Comparison of ENCODE assay signal across 8 cellular contexts in genomic region chr21:33587792-33588484, GRCh38. TPM values are rescaled to one million over a fixed set of nuclear protein-coding genes. Genes with fewer than 3 reads are reported as not detected.
DNase-seq lines count a peak whose midpoint lies in the region; ATAC-seq and TF ChIP-seq lines count a peak whose summit lies in the region.

No MANE protein-coding gene starts in this region.

- TF ChIP-seq RAD21 in liver (IDR thresholded peaks at IDR 0.05), result no peak

- H3K27ac Mint-ChIP-seq in dendritic cell treated with granulocyte-macrophage colony-stimulating factor and Interleukin-4, amounts not matched to agents 40 ng/mL and 50 ng/mL, for 4 days, result peak overlapping the region; percentile 87
- peak overlapping the region; percentile 89 for H3K27ac Mint-ChIP-seq in stimulated activated naive B cell treated with anti-CD40 and anti-IgM and Interleukin-4, amounts not matched to agents 10 μg/mL and 1 μg/mL and 100 μg/mL, for 72 hours

- H3K4me3 ChIP-seq in liver (ENCODE audit: low read depth in 1 of 3, low read length in 3 of 3), result peak overlapping the region; percentile 45 to 88 (median 84)

- CTCF ChIA-PET in RWPE1 (lab: Yijun Ruan, JAX), result interaction anchor here (0.7 to 2.4 kb wide), 3 partner anchors 9 to 18 kb away, joined by 3 to 15 read pairs (median 3); no protein-coding TSS in a partner anchor

- peak overlapping the region; percentile 89 for H3K4me3 Mint-ChIP-seq in dendritic cell treated with granulocyte-macrophage colony-stimulating factor and Interleukin-4, amounts not matched to agents 40 ng/mL and 50 ng/mL, for 4 days
- peak overlapping the region; percentile 95 to 99 for H3K4me3 Mint-ChIP-seq in stimulated activated naive B cell treated with anti-CD40 and anti-IgM and Interleukin-4, amounts not matched to agents 10 μg/mL and 1 μg/mL and 100 μg/mL, for 72 hours

- H3K9ac ChIP-seq in liver (ENCODE audit: low read depth in 1 of 2, low read length in 2 of 2), result peak overlapping the region; percentile 39 to 48

- TF ChIP-seq CTCF in RWPE1 (conservative IDR thresholded peaks at IDR 0.05; ENCODE audit: low read depth) (no peak), liver (IDR thresholded peaks at IDR 0.05; ENCODE audit: low read depth, low read length, missing input control) (no peak)

- peaks cover 4 to 17% (median 10%) of the 10 kb centered on the region in 4 donors for H3K4me1 ChIP-seq in liver (ENCODE audit: control insufficient read depth in 4 of 4, insufficient read depth in 4 of 4, low read length in 3 of 4)

- 1% methylated on average over 57 of the region's 57 CpGs for WGBS in liver

- peaks cover 10% of the 10 kb centered on the region for H3K4me1 Mint-ChIP-seq in dendritic cell treated with granulocyte-macrophage colony-stimulating factor and Interleukin-4, amounts not matched to agents 40 ng/mL and 50 ng/mL, for 4 days (ENCODE audit: low read depth)
- H3K4me1 Mint-ChIP-seq in stimulated activated naive B cell treated with anti-CD40 and anti-IgM and Interleukin-4, amounts not matched to agents 10 μg/mL and 1 μg/mL and 100 μg/mL, for 72 hours, result peaks cover 5 to 11% of the 10 kb centered on the region in 2 donors

- H3K9me3 Mint-ChIP-seq in dendritic cell treated with granulocyte-macrophage colony-stimulating factor and Interleukin-4, amounts not matched to agents 40 ng/mL and 50 ng/mL, for 4 days, result no peaks in the 10 kb centered on the region
- H3K9me3 Mint-ChIP-seq in stimulated activated naive B cell treated with anti-CD40 and anti-IgM and Interleukin-4, amounts not matched to agents 10 μg/mL and 1 μg/mL and 100 μg/mL, for 72 hours, result no peaks in the 10 kb centered on the region

- peaks cover 0 to 3% (median 0%) of the 10 kb centered on the region in 4 donors for H3K36me3 ChIP-seq in liver (ENCODE audit: control insufficient read depth in 4 of 4, insufficient read depth in 3 of 4, low read depth in 1 of 4, low read length in 3 of 4)

- no peaks in the 10 kb centered on the region for H3K9me3 ChIP-seq in liver (ENCODE audit: control insufficient read depth in 4 of 4, low read length in 3 of 4)

- POLR2A ChIA-PET in RWPE1 (lab: Yijun Ruan, JAX; ENCODE audit: low non-redundant PET), result interaction anchor here (0.6 to 1.3 kb wide), 3 partner anchors 26 to 108 kb away, joined by 3 to 4 read pairs (median 4); partner anchors contain the start of genes SON and TMEM50B

- H3K27ac ChIP-seq in RWPE1, result peak overlapping the region; percentile 82
- H3K27ac ChIP-seq in liver (ENCODE audit: low read depth in 1 of 2, low read length in 2 of 2), result peak overlapping the region; percentile 80 to 94

- intact Hi-C loops in dendritic cell treated with granulocyte-macrophage colony-stimulating factor and Interleukin-4, amounts not matched to agents 40 ng/mL and 50 ng/mL, for 4 days (cut with micrococcal nuclease), result loop anchor here (2.0 kb wide), 1 partner anchor 45 kb away; the partner anchor contains the start of genes GART and SON

- peaks cover 2% of the 10 kb centered on the region for H3K27me3 Mint-ChIP-seq in dendritic cell treated with granulocyte-macrophage colony-stimulating factor and Interleukin-4, amounts not matched to agents 40 ng/mL and 50 ng/mL, for 4 days
- H3K27me3 Mint-ChIP-seq in stimulated activated naive B cell treated with anti-CD40 and anti-IgM and Interleukin-4, amounts not matched to agents 10 μg/mL and 1 μg/mL and 100 μg/mL, for 72 hours, result peaks cover 0 to 3% of the 10 kb centered on the region in 2 donors

- H3K27me3 ChIP-seq in liver (ENCODE audit: control insufficient read depth in 4 of 4, insufficient read depth in 4 of 4, low read length in 3 of 4), result no peaks in the 10 kb centered on the region

- peak; percentile 70 for DNase-seq in DMS 273 (lab: John Stamatoyannopoulos, UW; ENCODE audit: unreplicated experiment)
- no peak for DNase-seq in DMS 273 treated with DMSO at 0.1 percent for 48 hours (lab: John Stamatoyannopoulos, UW)
- peak; percentile 34 for DNase-seq in RWPE1 (ENCODE audit: low spot score)
- DNase-seq in stimulated activated naive B cell treated with anti-CD40 and anti-IgM and Interleukin-4, amounts not matched to agents 10 μg/mL and 1 μg/mL and 100 μg/mL, for 72 hours, result no peak

- H3K36me3 Mint-ChIP-seq in dendritic cell treated with granulocyte-macrophage colony-stimulating factor and Interleukin-4, amounts not matched to agents 40 ng/mL and 50 ng/mL, for 4 days (ENCODE audit: low read depth), result no peaks in the 10 kb centered on the region
- peaks cover 2% of the 10 kb centered on the region in 2 donors for H3K36me3 Mint-ChIP-seq in stimulated activated naive B cell treated with anti-CD40 and anti-IgM and Interleukin-4, amounts not matched to agents 10 μg/mL and 1 μg/mL and 100 μg/mL, for 72 hours

- peak; percentile 47 for ATAC-seq in GM19035 (IDR thresholded peaks at IDR 0.05; ENCODE audit: unreplicated experiment)
- ATAC-seq in HG03280 (IDR thresholded peaks at IDR 0.05; ENCODE audit: unreplicated experiment), result peak; percentile 47
- peak; percentile 50 to 54 for ATAC-seq in stimulated activated naive B cell treated with anti-CD40 and anti-IgM and Interleukin-4, amounts not matched to agents 10 μg/mL and 1 μg/mL and 100 μg/mL, for 72 hours (replicated peaks)

TF ChIP-seq in liver, 16 proteins besides CTCF, POLR2A, EP300 and RAD21:
- no peak for TF ChIP-seq NR2F2 (IDR thresholded peaks at IDR 0.05)
- TF ChIP-seq REST (IDR thresholded peaks at IDR 0.05), result no peak
- no peak for TF ChIP-seq HNF4G (IDR thresholded peaks at IDR 0.05)
- TF ChIP-seq TAF1 (conservative IDR thresholded peaks at IDR 0.05), result no peak
- TF ChIP-seq MAX (IDR thresholded peaks at IDR 0.05), result no peak
- TF ChIP-seq JUND (IDR thresholded peaks at IDR 0.05), result no peak
- no peak for TF ChIP-seq HNF4A (conservative IDR thresholded peaks at IDR 0.05)
- no peak for TF ChIP-seq RXRA (IDR thresholded peaks at IDR 0.05)
- TF ChIP-seq ZBTB33 (IDR thresholded peaks at IDR 0.05), result no peak
- no peak for TF ChIP-seq GABPA (IDR thresholded peaks at IDR 0.05 in 1 of 2, conservative IDR thresholded peaks at IDR 0.05 in 1 of 2)
- TF ChIP-seq ATF3 (IDR thresholded peaks at IDR 0.05), result no peak

RNA-seq across cellular contexts. Expression of gene DONSON, which starts 0.5 kb away (rescaled TPM):
- total RNA-seq in liver, result 10 to 100 TPM in 1 of 2 donors, 1 to 10 TPM in 1; 9.9 to 22.6 TPM
- polyA plus RNA-seq in liver, result 1 to 10 TPM; 4.8 to 6.8 TPM

RNA-seq across cellular contexts. Expression of gene SON, which starts 45.1 kb away (rescaled TPM):
- 100 to 1,000 TPM; 128 to 186 TPM for total RNA-seq in liver
- 100 to 1,000 TPM in 1 of 2 donors, 10 to 100 TPM in 1; 42.7 to 264 TPM for polyA plus RNA-seq in liver

RNA-seq across cellular contexts. Expression of gene GART, which starts 46.0 kb away (rescaled TPM):
- 10 to 100 TPM; 44.7 to 76.8 TPM for total RNA-seq in liver
- 10 to 100 TPM; 15.7 to 19.2 TPM for polyA plus RNA-seq in liver

RNA-seq across cellular contexts. Expression of gene CRYZL1, which starts 53.6 kb away (rescaled TPM):
- total RNA-seq in liver, result 10 to 100 TPM in 1 of 2 donors, 1 to 10 TPM in 1; 8.3 to 14.7 TPM
- 10 to 100 TPM in 1 of 2 donors, 1 to 10 TPM in 1; 6.8 to 18.1 TPM for polyA plus RNA-seq in liver

RNA-seq across cellular contexts. Expression of gene ITSN1, which starts 54.4 kb away (rescaled TPM):
- total RNA-seq in liver, result 100 to 1,000 TPM in 1 of 2 donors, 10 to 100 TPM in 1; 52.0 to 112 TPM
- polyA plus RNA-seq in liver, result 10 to 100 TPM; 20.3 to 28.3 TPM

Comparison
In these comparisons a context has a peak if more than half of its experiments do, and no peak if none do; other contexts are left out.
1. DNase-seq: peak in DMS 273 (single experiment) and RWPE1 (single experiment); none in DMS 273 treated with DMSO at 0.1 percent for 48 hours (single experiment) and stimulated activated naive B cell treated with anti-CD40 and anti-IgM and Interleukin-4, amounts not matched to agents 10 μg/mL and 1 μg/mL and 100 μg/mL, for 72 hours (single experiment).
2. Peak in every context shown above with its lines, with median percentiles within 50 percentile points of each other: ATAC-seq.